ENCODE assay signal across 8 cellular contexts in genomic region chr1:234970731-234971476, GRCh38.
DNase-seq lines count a peak whose midpoint lies in the region; ATAC-seq, FAIRE-seq and TF ChIP-seq lines count a peak whose summit lies in the region.

No MANE protein-coding gene starts in this region.

- no peaks in the 10 kb centered on the region for H4K20me1 ChIP-seq in endothelial cell of umbilical vein (replicated peaks; ENCODE audit: control insufficient read depth, extremely low read depth, insufficient read depth, low read length)

- no peaks in the 10 kb centered on the region for H3K9me1 ChIP-seq in endothelial cell of umbilical vein (replicated peaks; ENCODE audit: control insufficient read depth, extremely low read depth, insufficient read depth, low read length)

- peak overlapping the region; percentile 21 for H2AFZ ChIP-seq in endothelial cell of umbilical vein (ENCODE audit: low read depth, low read length)

- no peak for TF ChIP-seq POLR2A in endothelial cell of umbilical vein (IDR thresholded peaks at IDR 0.05; ENCODE audit: low read depth, low read length)

- peak overlapping the region; percentile 35 for H3K9ac ChIP-seq in ES-I3 (ENCODE audit: low read depth, low read length)
- H3K9ac ChIP-seq in endothelial cell of umbilical vein (replicated peaks; ENCODE audit: extremely low read depth, insufficient read depth, low read length), result no peak overlapping the region

- H3K4me3 Mint-ChIP-seq in T-helper 17 cell (peak overlapping the region; percentile 73), type B pancreatic cell (peak overlapping the region; percentile 74)

- CTCF ChIA-PET in endothelial cell of umbilical vein (lab: Charles Lee), result interaction anchor here (1.0 to 2.5 kb wide), 3 partner anchors 10 to 113 kb away, joined by 3 to 8 read pairs (median 4); no protein-coding TSS in a partner anchor

- H3K4me3 ChIP-seq in endothelial cell of umbilical vein (replicated peaks in 1 of 3; ENCODE audit: insufficient read depth in 1 of 3, low read depth in 1 of 3, low read length in 3 of 3), result no peak overlapping the region

- peak overlapping the region; percentile 91 for H3K27ac Mint-ChIP-seq in T-helper 17 cell
- H3K27ac Mint-ChIP-seq in type B pancreatic cell, result peak overlapping the region; percentile 82

- peaks cover 37% of the 10 kb centered on the region for H3K4me1 Mint-ChIP-seq in T-helper 17 cell
- peaks cover 53% of the 10 kb centered on the region for H3K4me1 Mint-ChIP-seq in type B pancreatic cell (ENCODE audit: unreplicated experiment)

- no peaks in the 10 kb centered on the region for H3K9me3 ChIP-seq in ES-I3 (ENCODE audit: control insufficient read depth, insufficient read depth, low read length)
- H3K9me3 ChIP-seq in T-helper 17 cell (ENCODE audit: control insufficient read depth, low read length, poor library complexity, severe bottlenecking), result no peaks in the 10 kb centered on the region
- no peaks in the 10 kb centered on the region for H3K9me3 ChIP-seq in endothelial cell of umbilical vein (replicated peaks; ENCODE audit: control insufficient read depth, insufficient read depth, low read length)

- H3K36me3 Mint-ChIP-seq in T-helper 17 cell (ENCODE audit: low read depth), result no peaks in the 10 kb centered on the region
- no peaks in the 10 kb centered on the region for H3K36me3 Mint-ChIP-seq in type B pancreatic cell

- no peak overlapping the region for H3K4me2 ChIP-seq in endothelial cell of umbilical vein (ENCODE audit: insufficient read depth, low read length)

- H3K36me3 ChIP-seq in ES-I3 (ENCODE audit: insufficient read depth, low read length) (no peaks in the 10 kb centered on the region), endothelial cell of umbilical vein (ENCODE audit: control insufficient read depth in 2 of 2, extremely low read depth in 1 of 2, insufficient read depth in 2 of 2, low read length in 2 of 2) (no peaks in the 10 kb centered on the region)

- no peak overlapping the region for H3K27ac ChIP-seq in endothelial cell of umbilical vein (ENCODE audit: insufficient read depth, low read depth, low read length)

- no TSS peak for BruUV-seq in endothelial cell of umbilical vein (replicated peaks; lab: Mats Ljungman, UMichigan)

- ATAC-seq in HG03460 (IDR thresholded peaks at IDR 0.05; ENCODE audit: unreplicated experiment) (peak; percentile 33), T-helper 17 cell (peak; percentile 42)

- H3K27me3 Mint-ChIP-seq in T-helper 17 cell (no peaks in the 10 kb centered on the region), type B pancreatic cell (no peaks in the 10 kb centered on the region)

- no peaks in the 10 kb centered on the region for H3K27me3 ChIP-seq in endothelial cell of umbilical vein (ENCODE audit: control insufficient read depth in 2 of 2, insufficient read depth in 2 of 2, low read length in 2 of 2)

- peaks cover 27% of the 10 kb centered on the region for H3K4me1 ChIP-seq in ES-I3 (ENCODE audit: insufficient read depth, low read length)
- H3K4me1 ChIP-seq in endothelial cell of umbilical vein (ENCODE audit: control insufficient read depth, extremely low read depth, insufficient read depth, low read length), result peaks cover 29% of the 10 kb centered on the region

- intact Hi-C loops in endothelial cell of umbilical vein (cut with micrococcal nuclease), result loop anchor here (1.0 kb wide), 1 partner anchor 9 kb away; no protein-coding TSS in a partner anchor

- no peak for TF ChIP-seq CTCF in endothelial cell of umbilical vein (IDR thresholded peaks at IDR 0.05; ENCODE audit: extremely low read depth in 1 of 2, insufficient read depth in 1 of 2, low read depth in 1 of 2, low read length in 2 of 2)
- no peak for TF ChIP-seq CTCF in type B pancreatic cell (conservative IDR thresholded peaks at IDR 0.05)

- POLR2A ChIA-PET in endothelial cell of umbilical vein (lab: Charles Lee), result no interaction called here

- FAIRE-seq in endothelial cell of umbilical vein (lab: Jason Lieb, UNC), result peak; percentile 72

- no peaks in the 10 kb centered on the region for H3K79me2 ChIP-seq in endothelial cell of umbilical vein (ENCODE audit: control insufficient read depth, insufficient read depth, low read length)

- no peak for DNase-seq in T-helper 17 cell
- peak; percentile 55 for DNase-seq in endothelial cell of umbilical vein (ENCODE audit: low read depth, low spot score)
- DNase-seq in midbrain (lab: John Stamatoyannopoulos, UW), result peak; percentile 60
- no peak for DNase-seq in type B pancreatic cell (ENCODE audit: extremely low spot score, unreplicated experiment)
- no peak for DNase-seq in GM19240 (ENCODE audit: insufficient read length, low spot score)
- DNase-seq in activated effector memory CD4-positive, alpha-beta T cell treated with Interleukin-2 at 50 U/mL for 16 hours, result no peak

- no peaks in the 10 kb centered on the region for H3K9me3 Mint-ChIP-seq in type B pancreatic cell

- dilution Hi-C loops in endothelial cell of umbilical vein (cut with MboI; ENCODE audit: extremely low pct_ligation_motif_present, low sequenced_read_pairs), result no loop called here

TF ChIP-seq in endothelial cell of umbilical vein, 7 proteins besides CTCF, POLR2A, EP300 and RAD21:
- no peak for TF ChIP-seq JUN (IDR thresholded peaks at IDR 0.05; ENCODE audit: borderline replicate concordance, insufficient read depth, insufficient read length, low read depth)
- no peak for TF ChIP-seq EZH2 (IDR thresholded peaks at IDR 0.05; ENCODE audit: borderline replicate concordance, low read depth, low read length, severe bottlenecking)
- no peak for TF ChIP-seq POLR2AphosphoS5 (IDR thresholded peaks at IDR 0.05; ENCODE audit: insufficient read depth, low read depth, low read length)
- no peak for TF ChIP-seq MYC (IDR thresholded peaks at IDR 0.05; ENCODE audit: low read depth, low read length)
- no peak for TF ChIP-seq FOS (IDR thresholded peaks at IDR 0.05; ENCODE audit: borderline replicate concordance, insufficient read depth, low read length)
- TF ChIP-seq GATA2 (IDR thresholded peaks at IDR 0.05; ENCODE audit: insufficient read depth, insufficient read length, low read depth, low read length), result no peak
- TF ChIP-seq MAX (IDR thresholded peaks at IDR 0.05; ENCODE audit: insufficient read depth, insufficient read length), result no peak

Comparison
In these comparisons a context has a peak if more than half of its experiments do, and no peak if none do; other contexts are left out.
1. DNase-seq: peak in endothelial cell of umbilical vein (single experiment) and midbrain (single experiment); none in T-helper 17 cell (0 of 3), type B pancreatic cell (single experiment), GM19240 (single experiment) and activated effector memory CD4-positive, alpha-beta T cell treated with Interleukin-2 at 50 U/mL for 16 hours (single experiment).